22 cellular contexts compared by ENCODE assay signal in genomic region chr12:24121911-24122310, GRCh38.
"Had no signal": no experiment of that assay in that cellular context is flagged by ENCODE, and none has a peak within 500 bp of the region (broad histone marks: within the 10 kb centered on the region; RNA-seq: fewer than 3 reads in every experiment).

No MANE protein-coding gene starts in this region.

- FAIRE-seq: islet of Langerhans had no signal

- H3K9me3 Mint-ChIP-seq: stimulated activated naive B cell treated with anti-CD40 and anti-IgM and Interleukin-4, amounts not matched to agents 10 μg/mL and 1 μg/mL and 100 μg/mL, for 72 hours had no signal

- H3K4me3 ChIP-seq: colonic mucosa, mucosa of descending colon, psoas muscle, sigmoid colon, skin epidermis, testis, tibial nerve, upper lobe of right lung had no signal

- H3K27me3 ChIP-seq: colonic mucosa, neutrophil, sigmoid colon, testis, tibial nerve, upper lobe of right lung had no signal

- H3K9me3 ChIP-seq: colonic mucosa, mucosa of descending colon, neutrophil, sigmoid colon, testis, tibial nerve, upper lobe of right lung had no signal

- H3K36me3 Mint-ChIP-seq: naive thymus-derived CD8-positive, alpha-beta T cell; stimulated activated naive B cell treated with anti-CD40 and anti-IgM and Interleukin-4, amounts not matched to agents 10 μg/mL and 1 μg/mL and 100 μg/mL, for 72 hours had no signal

- H3K4me1 ChIP-seq: colonic mucosa, psoas muscle, sigmoid colon, testis, upper lobe of right lung had no signal

- H3K27ac ChIP-seq: colonic mucosa, neutrophil, psoas muscle, sigmoid colon, skin epidermis, testis, tibial nerve, upper lobe of right lung had no signal

- DNase-seq: cerebellar nuclear complex; colonic mucosa; dermis blood vessel endothelial cell; foreskin melanocyte; head of caudate nucleus; hippocampal formation; kidney glomerular epithelial cell; mammary epithelial cell; mucosa of descending colon; naive thymus-derived CD8-positive, alpha-beta T cell; psoas muscle; sigmoid colon; stimulated activated CD4-positive, alpha-beta T cell treated with anti-CD3 and anti-CD28 coated beads, Interleukin-2, amount 100 ng/mL, for 24 hours; stimulated activated CD4-positive, alpha-beta T cell treated with anti-CD3 and anti-CD28 coated beads, Interleukin-4, amount 100 ng/mL, for 4 hours; stimulated activated naive B cell treated with anti-CD40 and anti-IgM and Interleukin-4, amounts not matched to agents 10 μg/mL and 1 μg/mL and 100 μg/mL, for 72 hours; stimulated activated naive CD8-positive, alpha-beta T cell treated with anti-CD3 and anti-CD28 coated beads, Interleukin-15, amount 100 ng/mL, for 72 hours; testis; upper lobe of right lung had no signal

- ATAC-seq: mucosa of descending colon; naive thymus-derived CD8-positive, alpha-beta T cell; psoas muscle; stimulated activated naive B cell treated with anti-CD40 and anti-IgM and Interleukin-4, amounts not matched to agents 10 μg/mL and 1 μg/mL and 100 μg/mL, for 72 hours; stimulated activated naive CD8-positive, alpha-beta T cell treated with anti-CD3 and anti-CD28 coated beads, Interleukin-15, amount 100 ng/mL, for 72 hours; upper lobe of right lung had no signal

- H3K4me1 Mint-ChIP-seq: naive thymus-derived CD8-positive, alpha-beta T cell; stimulated activated naive CD8-positive, alpha-beta T cell treated with anti-CD3 and anti-CD28 coated beads, Interleukin-15, amount 100 ng/mL, for 72 hours had no signal

- H3K4me3 Mint-ChIP-seq: naive thymus-derived CD8-positive, alpha-beta T cell; stimulated activated naive B cell treated with anti-CD40 and anti-IgM and Interleukin-4, amounts not matched to agents 10 μg/mL and 1 μg/mL and 100 μg/mL, for 72 hours; stimulated activated naive CD8-positive, alpha-beta T cell treated with anti-CD3 and anti-CD28 coated beads, Interleukin-15, amount 100 ng/mL, for 72 hours had no signal

- H3K36me3 ChIP-seq: colonic mucosa, neutrophil, sigmoid colon, tibial nerve, upper lobe of right lung had no signal

- H3K27me3 Mint-ChIP-seq: naive thymus-derived CD8-positive, alpha-beta T cell; stimulated activated naive B cell treated with anti-CD40 and anti-IgM and Interleukin-4, amounts not matched to agents 10 μg/mL and 1 μg/mL and 100 μg/mL, for 72 hours; stimulated activated naive CD8-positive, alpha-beta T cell treated with anti-CD3 and anti-CD28 coated beads, Interleukin-15, amount 100 ng/mL, for 72 hours had no signal

- H3K27ac Mint-ChIP-seq: naive thymus-derived CD8-positive, alpha-beta T cell; stimulated activated naive B cell treated with anti-CD40 and anti-IgM and Interleukin-4, amounts not matched to agents 10 μg/mL and 1 μg/mL and 100 μg/mL, for 72 hours; stimulated activated naive CD8-positive, alpha-beta T cell treated with anti-CD3 and anti-CD28 coated beads, Interleukin-15, amount 100 ng/mL, for 72 hours had no signal
